Comparison of ENCODE assay signal across 8 cellular contexts in the genomic region with DNA sequence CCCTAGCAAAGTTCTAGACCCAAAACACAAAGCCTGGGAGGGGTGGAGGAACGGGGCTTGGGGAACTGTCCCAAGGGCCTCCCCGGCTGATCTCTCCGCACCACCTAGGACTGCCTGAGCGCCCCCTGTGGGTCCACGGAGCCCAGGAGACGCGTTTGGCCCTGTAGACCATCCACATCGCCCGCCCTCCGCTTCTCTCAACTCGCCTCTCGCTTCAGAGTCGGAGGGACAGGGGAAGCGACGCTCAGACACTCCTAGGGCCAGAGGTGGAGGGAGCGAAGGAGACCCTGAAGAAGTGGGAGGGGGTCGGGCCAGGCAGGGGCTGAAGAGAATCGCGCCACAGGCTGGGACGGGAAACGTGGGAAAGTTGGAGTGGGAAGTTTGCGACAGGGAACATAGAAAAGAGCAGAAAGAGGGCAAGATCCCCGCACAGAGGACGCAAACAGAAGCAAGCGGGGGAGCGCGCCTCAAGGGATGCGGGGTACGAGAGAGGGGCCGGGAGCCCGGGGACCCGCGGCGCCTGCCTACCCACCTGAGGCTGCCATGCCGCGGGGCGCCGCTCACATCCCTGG. TPM values are rescaled to one million over a fixed set of nuclear protein-coding genes. Genes with fewer than 3 reads are reported as not detected.
A peak's percentile ranks its signal among the peaks of the same experiment; 100 is the strongest.
DNase-seq lines count a peak whose midpoint lies in the region; ATAC-seq and TF ChIP-seq lines count a peak whose summit lies in the region.

No MANE protein-coding gene starts in this region.

- H4K20me1 ChIP-seq in PC-9 (ENCODE audit: insufficient read depth): no peaks in the 10 kb centered on the region

- H3K9me3 ChIP-seq in adrenal gland (replicated peaks in 1 of 3) (no peaks in the 10 kb centered on the region), PC-9 (ENCODE audit: insufficient read depth, low read depth) (no peaks in the 10 kb centered on the region)

- H3K9me2 ChIP-seq in PC-9 (ENCODE audit: insufficient read depth): no peaks in the 10 kb centered on the region

- CTCF ChIA-PET in PC-9 (lab: Charles Lee): no interaction called here

- peak; percentile 49 for ATAC-seq in HG03139 (IDR thresholded peaks at IDR 0.05; ENCODE audit: unreplicated experiment)

- H3K27ac ChIP-seq in adrenal gland (peak overlapping the region in 4 of 5 donors; percentile 26 to 78 (median 51)), PC-9 (no peak overlapping the region)

- WGBS in adrenal gland, 4 donors: 17 to 46% (median 22%) methylated on average over 24 to 38 of the region's 38 CpGs

- no peaks in the 10 kb centered on the region for H3K27me3 ChIP-seq in adrenal gland
- H3K27me3 ChIP-seq in PC-9 (ENCODE audit: insufficient read depth, low read depth): no peaks in the 10 kb centered on the region

- no TSS peak for BruUV-seq in PC-9 (replicated peaks; lab: Mats Ljungman, UMichigan)

- H3K79me2 ChIP-seq in PC-9 (ENCODE audit: low read depth): no peaks in the 10 kb centered on the region

- peak overlapping the region in 2 of 4 donors; percentile 43 to 80 for H3K4me3 ChIP-seq in adrenal gland
- no peak overlapping the region for H3K4me3 ChIP-seq in PC-9

- TF ChIP-seq CTCF in adrenal gland (IDR thresholded peaks at IDR 0.05) (peak in 3 of 6 experiments; percentile 16 to 33 (median 32)), PC-9 (conservative IDR thresholded peaks at IDR 0.05) (no peak)

- H3K36me3 ChIP-seq in adrenal gland (replicated peaks in 1 of 2) (no peaks in the 10 kb centered on the region), PC-9 (ENCODE audit: low read depth) (no peaks in the 10 kb centered on the region)

- H3K4me1 ChIP-seq in adrenal gland (replicated peaks in 1 of 2) (peaks cover 8 to 11% of the 10 kb centered on the region in 2 donors), PC-9 (replicated peaks; ENCODE audit: insufficient read depth) (no peaks in the 10 kb centered on the region)

- intact Hi-C loops in adrenal gland (cut with DNase I): no loop called here
- intact Hi-C loops in PC-9 (cut with micrococcal nuclease; ENCODE audit: unreplicated experiment): no loop called here

- TF ChIP-seq POLR2A in adrenal gland (IDR thresholded peaks at IDR 0.05): no peak

- H3F3A ChIP-seq in PC-9 (ENCODE audit: insufficient read depth, low read depth): no peaks in the 10 kb centered on the region

- DNase-seq in SIG-M5 treated with dmso at 0.1 percent for 504 hours (lab: John Stamatoyannopoulos, UW; ENCODE audit: unreplicated experiment) (peak; percentile 78), SIG-M5 (lab: John Stamatoyannopoulos, UW) (no peak), SHP77 treated with DMSO at 0.1 percent for 48 hours (lab: John Stamatoyannopoulos, UW) (peak; percentile 18), adrenal gland (peak; percentile 23 to 69 (median 44)), iPS-NIHi7 (ENCODE audit: extremely low spot score) (peak; percentile 83), PC-9 (no peak)
- DNase-seq in stimulated activated CD4-positive, alpha-beta T cell treated with anti-CD3 and anti-CD28 coated beads, Interleukin-12 subunit alpha, Interleukin-12 subunit beta, amount 100 ng/mL, for 48 hours (ENCODE audit: low read depth in 2 of 3, low spot score in 1 of 3): peak; percentile 13 to 48 (median 34)

- POLR2A ChIA-PET in PC-9 (lab: Charles Lee; ENCODE audit: unreplicated experiment): interaction anchor here (0.6 kb wide), 1 partner anchor 74 kb away, joined by 3 read pairs; no protein-coding TSS in a partner anchor

- H3K4me2 ChIP-seq in PC-9: no peak overlapping the region

- H2AFZ ChIP-seq in PC-9: no peak overlapping the region

RNA-seq across cellular contexts. Expression of a gene that starts 0.4 kb away (rescaled TPM):
- total RNA-seq in adrenal gland: 10 to 100 TPM in 6 of 8 donors, 1 to 10 TPM in 2; 6.2 to 38.5 (median 17.0) TPM
- 1 to 10 TPM; 2.0 to 6.0 (median 5.8) TPM for polyA plus RNA-seq in adrenal gland
- total RNA-seq in PC-9 (2021): 1.1 and 1.7 TPM in 2 replicates

Comparison
In these comparisons a context has a peak if more than half of its experiments do, and no peak if none do; other contexts are left out.
1. DNase-seq: peak in SIG-M5 treated with dmso at 0.1 percent for 504 hours (single experiment), SHP77 treated with DMSO at 0.1 percent for 48 hours (single experiment), adrenal gland (7 of 7), iPS-NIHi7 (single experiment) and stimulated activated CD4-positive, alpha-beta T cell treated with anti-CD3 and anti-CD28 coated beads, Interleukin-12 subunit alpha, Interleukin-12 subunit beta, amount 100 ng/mL, for 48 hours (3 of 3); none in SIG-M5 (single experiment) and PC-9 (0 of 2).